In genomic region chr20:45290677-45291355, GRCh38 we compare ENCODE assay signal across 9 cellular contexts. TPM values are rescaled to one million over a fixed set of nuclear protein-coding genes. Genes with fewer than 3 reads are reported as not detected.
DNase-seq lines count a peak whose midpoint lies in the region; ATAC-seq, FAIRE-seq and TF ChIP-seq lines count a peak whose summit lies in the region.
"Had no signal": no experiment of that assay in that cellular context is flagged by ENCODE, and none has a peak within 500 bp of the region (broad histone marks: within the 10 kb centered on the region; RNA-seq: fewer than 3 reads in every experiment).

No MANE protein-coding gene starts in this region.

- H3F3A ChIP-seq in neural progenitor cell (ENCODE audit: low read depth), result peaks cover 19% of the 10 kb centered on the region

- H3K4me1 ChIP-seq in Karpas-422 (ENCODE audit: low read length) (peaks cover 4% of the 10 kb centered on the region), neural progenitor cell (no peaks in the 10 kb centered on the region)

- FAIRE-seq in RCC 7860 (lab: Jason Lieb, UNC), result no peak
- FAIRE-seq: TTC549 had no signal

- no peaks in the 10 kb centered on the region for H3K9me2 ChIP-seq in Karpas-422 (replicated peaks; ENCODE audit: insufficient read depth, low read length)

- H3K27ac ChIP-seq in Karpas-422 (ENCODE audit: low read length), result no peak overlapping the region
- no peak overlapping the region for H3K27ac ChIP-seq in neural progenitor cell

- H3K4me3 ChIP-seq in Karpas-422 (ENCODE audit: low read length) (no peak overlapping the region), fibroblast of pulmonary artery (replicated peaks; ENCODE audit: low read depth, low read length) (no peak overlapping the region), neural progenitor cell (no peak overlapping the region)

- no peaks in the 10 kb centered on the region for H3K9me3 ChIP-seq in Karpas-422 (ENCODE audit: low read length)
- H3K9me3 ChIP-seq in neural progenitor cell (ENCODE audit: low read depth), result peaks cover 10% of the 10 kb centered on the region

- H3K9ac ChIP-seq in Karpas-422 (ENCODE audit: low read length) (no peak overlapping the region), neural progenitor cell (no peak overlapping the region)

- no peaks in the 10 kb centered on the region for H3K36me3 Mint-ChIP-seq in neural progenitor cell

- TF ChIP-seq CTCF in fibroblast of pulmonary artery (IDR thresholded peaks at IDR 0.05; ENCODE audit: low read length, missing control alignments) (peak; percentile 92), neural progenitor cell (IDR thresholded peaks at IDR 0.05) (peak; percentile 87)

- no peaks in the 10 kb centered on the region for H3K36me3 ChIP-seq in Karpas-422 (ENCODE audit: insufficient read depth, low read length)
- no peaks in the 10 kb centered on the region for H3K36me3 ChIP-seq in neural progenitor cell

- H3K4me2 ChIP-seq in Karpas-422 (ENCODE audit: low read depth, low read length, poor library complexity, severe bottlenecking) (no peak overlapping the region), neural progenitor cell (no peak overlapping the region)

- H2AFZ ChIP-seq in Karpas-422 (ENCODE audit: low read length) (no peak overlapping the region), neural progenitor cell (replicated peaks) (peak overlapping the region; percentile 3)

- H3K4me3 Mint-ChIP-seq in neural progenitor cell, result peak overlapping the region; percentile 23

- no peak for ATAC-seq in GM21515 (IDR thresholded peaks at IDR 0.05; ENCODE audit: unreplicated experiment)

- peaks cover 20% of the 10 kb centered on the region for H3K27me3 Mint-ChIP-seq in neural progenitor cell (ENCODE audit: insufficient read depth, low read depth)

- peak overlapping the region; percentile 33 for H3K27ac Mint-ChIP-seq in neural progenitor cell

- peaks cover 12% of the 10 kb centered on the region for H3K4me1 Mint-ChIP-seq in neural progenitor cell

- DNase-seq in DMS114 treated with DMSO at 0.1 percent for 48 hours (lab: John Stamatoyannopoulos, UW; ENCODE audit: unreplicated experiment) (peak; percentile 37), Karpas-422 (peak; percentile 90), RCC 7860 (ENCODE audit: low spot score) (peak; percentile 60), activated T-helper 1 cell treated with Interleukin-2 at 50 U/mL for 16 hours (ENCODE audit: low read depth) (peak; percentile 26), fibroblast of pulmonary artery (ENCODE audit: low read depth) (peak; percentile 79), neural progenitor cell (ENCODE audit: low spot score) (peak; percentile 84), superior temporal gyrus (ENCODE audit: extremely low spot score) (peak; percentile 89)

- H3K27me3 ChIP-seq in Karpas-422 (ENCODE audit: low read length), result no peaks in the 10 kb centered on the region
- H3K27me3 ChIP-seq in neural progenitor cell, result peaks cover 45% of the 10 kb centered on the region

- H3K79me2 ChIP-seq in Karpas-422 (ENCODE audit: low read length) (no peaks in the 10 kb centered on the region), neural progenitor cell (ENCODE audit: low read depth) (no peaks in the 10 kb centered on the region)

- H4K20me1 ChIP-seq in Karpas-422 (ENCODE audit: insufficient read depth, low read depth, low read length) (0 out of 2 replicates have a peak, but pooled peaks cover 4% of the 10 kb centered on the region), neural progenitor cell (ENCODE audit: low read depth) (no peaks in the 10 kb centered on the region)

- peaks cover 12% of the 10 kb centered on the region for H3K9me3 Mint-ChIP-seq in neural progenitor cell

RNA-seq across cellular contexts. Expression of gene RBPJL, which starts 15.8 kb away (rescaled TPM):
- not detected in 2 replicates for total RNA-seq in Karpas-422 (2014; rRNA removed; shearing (Covaris generic); ENCODE audit: low replicate concordance)
- total RNA-seq in neural progenitor cell (ENCODE audit: low replicate concordance), result not detected in 2 replicates

RNA-seq across cellular contexts. Expression of gene MATN4, which starts 17.3 kb away (rescaled TPM):
- total RNA-seq in Karpas-422 (2014; rRNA removed; shearing (Covaris generic); ENCODE audit: low replicate concordance), result not detected in 2 replicates
- 0.06 TPM in 1 of 2 replicates, not detected in the other for total RNA-seq in neural progenitor cell (ENCODE audit: low replicate concordance)

RNA-seq across cellular contexts. Expression of gene SLPI, which starts 36.5 kb away (rescaled TPM):
- not detected in 2 replicates for total RNA-seq in Karpas-422 (2014; rRNA removed; shearing (Covaris generic); ENCODE audit: low replicate concordance)
- not detected in 2 replicates for total RNA-seq in neural progenitor cell (ENCODE audit: low replicate concordance)

RNA-seq across cellular contexts. Expression of gene SDC4, which starts 57.4 kb away (rescaled TPM):
- not detected in 2 replicates for total RNA-seq in Karpas-422 (2014; rRNA removed; shearing (Covaris generic); ENCODE audit: low replicate concordance)
- 19.3 and 27.6 TPM in 2 replicates for total RNA-seq in neural progenitor cell (ENCODE audit: low replicate concordance)

Comparison
In these comparisons a context has a peak if more than half of its experiments do, and no peak if none do; other contexts are left out.
1. DNase-seq: peak in every context shown above with its lines; median percentile 90 in Karpas-422; 89 in superior temporal gyrus; 84 in neural progenitor cell; 79 in fibroblast of pulmonary artery; 60 in RCC 7860; 37 in DMS114 treated with DMSO at 0.1 percent for 48 hours; 26 in activated T-helper 1 cell treated with Interleukin-2 at 50 U/mL for 16 hours.